In the genomic region with DNA sequence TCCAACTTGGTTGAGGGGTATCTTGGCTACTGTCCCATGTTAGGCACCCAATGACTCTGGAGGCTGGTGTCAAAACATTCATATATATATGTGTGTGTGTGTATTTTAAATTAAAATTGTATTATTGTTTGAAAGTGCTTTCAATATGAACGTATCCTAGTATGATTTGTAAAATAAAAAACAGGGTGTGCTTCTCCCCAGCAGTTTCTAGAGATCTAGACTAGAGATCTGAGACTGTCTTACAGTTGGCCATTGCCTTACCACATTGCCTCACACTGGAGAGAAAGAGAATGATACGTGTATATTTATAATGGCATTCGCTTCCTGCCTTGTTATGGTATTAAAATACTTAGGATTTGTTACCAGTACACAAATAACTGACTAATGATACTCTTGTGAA, we compare ENCODE assay signal across 8 cellular contexts. TPM values are rescaled to one million over a fixed set of nuclear protein-coding genes. Genes with fewer than 3 reads are reported as not detected.
DNase-seq lines count a peak whose midpoint lies in the region; ATAC-seq and TF ChIP-seq lines count a peak whose summit lies in the region.

No MANE protein-coding gene starts in this region.

- intact Hi-C loops in CD14-positive monocyte (cut with micrococcal nuclease): loop anchor here in 1 of 2 donors (5.0 kb wide), 2 partner anchors 35 to 55 kb away; a partner anchor contains a TSS
- intact Hi-C loops in HCT116 (cut with micrococcal nuclease): no loop called here
- intact Hi-C loops in PC-9 (cut with micrococcal nuclease; ENCODE audit: unreplicated experiment): loop anchor here (10.0 kb wide), 1 partner anchor 448 kb away; a partner anchor contains a TSS
- intact Hi-C loops in left colon (cut with DNase I, micrococcal nuclease): no loop called here

- POLR2A ChIA-PET in HCT116 (lab: Charles Lee) (interaction anchor here (0.8 to 1.8 kb wide), 4 partner anchors 15 to 73 kb away, joined by 3 to 9 read pairs (median 5); a partner anchor contains a TSS), PC-9 (lab: Charles Lee; ENCODE audit: unreplicated experiment) (no interaction called here)

- H4K20me1 ChIP-seq in HCT116 (ENCODE audit: insufficient read depth) (peaks cover 3% of the 10 kb centered on the region; the same call in 1 of the 2 replicates), PC-9 (ENCODE audit: insufficient read depth) (peaks cover 10% of the 10 kb centered on the region; the same call in 1 of the 2 replicates)

- peak overlapping the region in 3 of 7 donors; percentile 20 to 74 (median 55) for H3K27ac Mint-ChIP-seq in CD14-positive monocyte

- H3K27ac ChIP-seq in HCT116 (ENCODE audit: low read depth, low read length) (peak overlapping the region; percentile 94), PC-9 (peak overlapping the region; percentile 75)

- H3K27me3 ChIP-seq in HCT116 (ENCODE audit: insufficient read depth, low read length) (no peaks in the 10 kb centered on the region), PC-9 (ENCODE audit: insufficient read depth, low read depth) (no peaks in the 10 kb centered on the region)

- RAD21 ChIA-PET in HCT116 (lab: Charles Lee; ENCODE audit: low non-redundant PET in 1 of 2, low total read pairs in 2 of 2, uncharacterized antibody in 2 of 2, unreplicated experiment in 2 of 2): no interaction called here

- no TSS peak for BruUV-seq in HCT116 (replicated peaks; lab: Mats Ljungman, UMichigan)
- no TSS peak for BruUV-seq in PC-9 (replicated peaks; lab: Mats Ljungman, UMichigan)

- H3K4me1 ChIP-seq in HCT116 (ENCODE audit: control insufficient read depth in 1 of 2, insufficient read depth in 2 of 2, low read length in 2 of 2) (peaks cover 21 to 55% of the 10 kb centered on the region in 2 experiments), PC-9 (replicated peaks; ENCODE audit: insufficient read depth) (peaks cover 46% of the 10 kb centered on the region)

- ATAC-seq in HCT116 (peak; percentile 59), left colon (peak; percentile 59), GM21528 (IDR thresholded peaks at IDR 0.05; ENCODE audit: low FRiP score, unreplicated experiment) (no peak)

- H3K36me3 Mint-ChIP-seq in CD14-positive monocyte: peaks cover 18% of the 10 kb centered on the region in 2 donors

- H3K36me3 ChIP-seq in HCT116 (ENCODE audit: control insufficient read depth in 1 of 2, insufficient read depth in 2 of 2, low read length in 2 of 2) (peaks cover 10 to 24% of the 10 kb centered on the region in 2 experiments; a peak in 3 of 4 replicates), PC-9 (ENCODE audit: low read depth) (no peaks in the 10 kb centered on the region)

- DNase-seq in CD14-positive monocyte (ENCODE audit: low spot score) (no peak), HCT116 (ENCODE audit: low read depth, low spot score) (peak; percentile 43), PC-9 (no peak), cerebellar cortex (ENCODE audit: low spot score) (peak; percentile 82), left colon (no peak), superior temporal gyrus (ENCODE audit: extremely low spot score) (peak; percentile 40), NCI-H1417 treated with DMSO at 0.1 percent for 48 hours (lab: John Stamatoyannopoulos, UW) (no peak)

- CTCF ChIA-PET in HCT116 (lab: Charles Lee) (no interaction called here), PC-9 (lab: Charles Lee) (no interaction called here)

- peaks cover 61% of the 10 kb centered on the region for H3K79me2 ChIP-seq in HCT116 (ENCODE audit: insufficient read depth, low read length)
- H3K79me2 ChIP-seq in PC-9 (ENCODE audit: low read depth): peaks cover 60% of the 10 kb centered on the region

- H3K4me3 ChIP-seq in HCT116 (replicated peaks in 1 of 2; ENCODE audit: low read depth in 1 of 2, low read length in 2 of 2) (peak overlapping the region; percentile 83 to 90), PC-9 (peak overlapping the region; percentile 87)

- TF ChIP-seq RAD21 in HCT116 (IDR thresholded peaks at IDR 0.05; ENCODE audit: low read depth): no peak

- peak overlapping the region; percentile 93 for H3K9ac ChIP-seq in HCT116 (ENCODE audit: low read length)

- no peak for TF ChIP-seq POLR2A in HCT116 (IDR thresholded peaks at IDR 0.05; ENCODE audit: borderline replicate concordance, extremely low read depth, insufficient read depth, insufficient read length)

- H3K9me3 ChIP-seq in HCT116 (ENCODE audit: control insufficient read depth in 1 of 2, insufficient read depth in 1 of 2, low read depth in 1 of 2, low read length in 2 of 2) (no peaks in the 10 kb centered on the region), PC-9 (ENCODE audit: insufficient read depth, low read depth) (no peaks in the 10 kb centered on the region)

- peaks cover 27 to 39% (median 37%) of the 10 kb centered on the region in 3 donors for H3K27me3 Mint-ChIP-seq in CD14-positive monocyte (ENCODE audit: low read depth in 3 of 3)

- H2AFZ ChIP-seq in HCT116 (ENCODE audit: low read depth, low read length, poor library complexity, severe bottlenecking) (no peak overlapping the region), PC-9 (no peak overlapping the region)

- H3K9me2 ChIP-seq in HCT116 (ENCODE audit: insufficient read depth): no peaks in the 10 kb centered on the region
- no peaks in the 10 kb centered on the region for H3K9me2 ChIP-seq in PC-9 (ENCODE audit: insufficient read depth)

- peaks cover 32% of the 10 kb centered on the region for H3K4me1 Mint-ChIP-seq in CD14-positive monocyte

- H3K4me2 ChIP-seq in HCT116 (ENCODE audit: low read length) (peak overlapping the region; percentile 87), PC-9 (peak overlapping the region; percentile 95)

- TF ChIP-seq CTCF in CD14-positive monocyte (IDR thresholded peaks at IDR 0.05): no peak
- peak in 2 of 3 experiments; percentile 48 to 72; a peak in 4 of 6 replicates for TF ChIP-seq CTCF in HCT116 (IDR thresholded peaks at IDR 0.05 in 2 of 3, conservative IDR thresholded peaks at IDR 0.05 in 1 of 3; ENCODE audit: borderline replicate concordance in 1 of 3, insufficient read depth in 1 of 3, low read depth in 2 of 3, low read length in 2 of 3)
- TF ChIP-seq CTCF in PC-9 (conservative IDR thresholded peaks at IDR 0.05): no peak; the same call in 1 of the 2 replicates

- peak overlapping the region; percentile 84 to 86 for H3K4me3 Mint-ChIP-seq in CD14-positive monocyte

- peaks cover 25% of the 10 kb centered on the region for H3F3A ChIP-seq in PC-9 (ENCODE audit: insufficient read depth, low read depth)

- H3K9me3 Mint-ChIP-seq in CD14-positive monocyte: peaks cover 0 to 3% (median 0%) of the 10 kb centered on the region in 7 donors

TF ChIP-seq in HCT116, 20 proteins besides CTCF, POLR2A, EP300 and RAD21:
- TF ChIP-seq POLR2AphosphoS5 (IDR thresholded peaks at IDR 0.05; ENCODE audit: low read depth, low read length) (no peak), EZH2phosphoT487 (IDR thresholded peaks at IDR 0.05; ENCODE audit: borderline replicate concordance) (no peak), SRF (IDR thresholded peaks at IDR 0.05; ENCODE audit: low read depth) (no peak), ZFX (IDR thresholded peaks at IDR 0.05) (no peak), CBX3 (IDR thresholded peaks at IDR 0.05; ENCODE audit: low read depth) (no peak), ELF1 (IDR thresholded peaks at IDR 0.05; ENCODE audit: borderline replicate concordance, low read depth) (no peak), FOSL1 (IDR thresholded peaks at IDR 0.05; ENCODE audit: low read depth) (no peak), TCF7L2 (IDR thresholded peaks at IDR 0.05; ENCODE audit: borderline replicate concordance, extremely low read depth, insufficient read depth, insufficient read length) (no peak), CEBPB (IDR thresholded peaks at IDR 0.05; ENCODE audit: low read depth) (no peak), SP1 (IDR thresholded peaks at IDR 0.05; ENCODE audit: low read depth) (no peak), EGR1 (IDR thresholded peaks at IDR 0.05; ENCODE audit: low read depth) (no peak), SIN3A (IDR thresholded peaks at IDR 0.05; ENCODE audit: low read depth) (no peak)
- TF ChIP-seq, protein P1, sequence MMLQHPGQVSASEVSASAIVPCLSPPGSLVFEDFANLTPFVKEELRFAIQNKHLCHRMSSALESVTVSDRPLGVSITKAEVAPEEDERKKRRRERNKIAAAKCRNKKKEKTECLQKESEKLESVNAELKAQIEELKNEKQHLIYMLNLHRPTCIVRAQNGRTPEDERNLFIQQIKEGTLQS (IDR thresholded peaks at IDR 0.05): no peak
- TF ChIP-seq, protein P2, sequence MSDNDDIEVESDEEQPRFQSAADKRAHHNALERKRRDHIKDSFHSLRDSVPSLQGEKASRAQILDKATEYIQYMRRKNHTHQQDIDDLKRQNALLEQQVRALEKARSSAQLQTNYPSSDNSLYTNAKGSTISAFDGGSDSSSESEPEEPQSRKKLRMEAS (IDR thresholded peaks at IDR 0.05): no peak
- TF ChIP-seq, protein P3, sequence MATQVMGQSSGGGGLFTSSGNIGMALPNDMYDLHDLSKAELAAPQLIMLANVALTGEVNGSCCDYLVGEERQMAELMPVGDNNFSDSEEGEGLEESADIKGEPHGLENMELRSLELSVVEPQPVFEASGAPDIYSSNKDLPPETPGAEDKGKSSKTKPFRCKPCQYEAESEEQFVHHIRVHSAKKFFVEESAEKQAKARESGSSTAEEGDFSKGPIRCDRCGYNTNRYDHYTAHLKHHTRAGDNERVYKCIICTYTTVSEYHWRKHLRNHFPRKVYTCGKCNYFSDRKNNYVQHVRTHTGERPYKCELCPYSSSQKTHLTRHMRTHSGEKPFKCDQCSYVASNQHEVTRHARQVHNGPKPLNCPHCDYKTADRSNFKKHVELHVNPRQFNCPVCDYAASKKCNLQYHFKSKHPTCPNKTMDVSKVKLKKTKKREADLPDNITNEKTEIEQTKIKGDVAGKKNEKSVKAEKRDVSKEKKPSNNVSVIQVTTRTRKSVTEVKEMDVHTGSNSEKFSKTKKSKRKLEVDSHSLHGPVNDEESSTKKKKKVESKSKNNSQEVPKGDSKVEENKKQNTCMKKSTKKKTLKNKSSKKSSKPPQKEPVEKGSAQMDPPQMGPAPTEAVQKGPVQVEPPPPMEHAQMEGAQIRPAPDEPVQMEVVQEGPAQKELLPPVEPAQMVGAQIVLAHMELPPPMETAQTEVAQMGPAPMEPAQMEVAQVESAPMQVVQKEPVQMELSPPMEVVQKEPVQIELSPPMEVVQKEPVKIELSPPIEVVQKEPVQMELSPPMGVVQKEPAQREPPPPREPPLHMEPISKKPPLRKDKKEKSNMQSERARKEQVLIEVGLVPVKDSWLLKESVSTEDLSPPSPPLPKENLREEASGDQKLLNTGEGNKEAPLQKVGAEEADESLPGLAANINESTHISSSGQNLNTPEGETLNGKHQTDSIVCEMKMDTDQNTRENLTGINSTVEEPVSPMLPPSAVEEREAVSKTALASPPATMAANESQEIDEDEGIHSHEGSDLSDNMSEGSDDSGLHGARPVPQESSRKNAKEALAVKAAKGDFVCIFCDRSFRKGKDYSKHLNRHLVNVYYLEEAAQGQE (IDR thresholded peaks at IDR 0.05; ENCODE audit: low read depth): no peak

RNA-seq across cellular contexts. Expression of a gene that starts 1.2 kb away (rescaled TPM):
- 1 to 10 TPM; 1.0 to 2.8 TPM for polyA plus RNA-seq in CD14-positive monocyte
- total RNA-seq in HCT116 (2021; ENCODE audit: unreplicated experiment) (57.0 TPM), PC-9 (2021) (62.7 and 75.7 TPM in 2 replicates), left colon (10 to 100 TPM; 26.4 to 26.9 TPM)
- 51.9 and 56.4 TPM in 2 replicates for polyA plus RNA-seq in HCT116 (2012)

RNA-seq across cellular contexts. Expression of a gene that starts 55.6 kb away (rescaled TPM):
- polyA plus RNA-seq in CD14-positive monocyte: 1 to 10 TPM; 6.7 to 7.2 TPM
- 220 TPM for total RNA-seq in HCT116 (2021; ENCODE audit: unreplicated experiment)
- polyA plus RNA-seq in HCT116 (2012): 94.9 and 112 TPM in 2 replicates
- 81.4 and 94.1 TPM in 2 replicates for total RNA-seq in PC-9 (2021)
- 10 to 100 TPM; 92.8 to 97.0 TPM for total RNA-seq in left colon

Comparison
In these comparisons a context has a peak if more than half of its experiments do, and no peak if none do; other contexts are left out.
1. DNase-seq: peak in HCT116 (single experiment), cerebellar cortex (single experiment) and superior temporal gyrus (single experiment); none in CD14-positive monocyte (single experiment), PC-9 (0 of 2), left colon (0 of 2) and NCI-H1417 treated with DMSO at 0.1 percent for 48 hours (single experiment).
2. CTCF ChIP-seq: peak in HCT116 (2 of 3); none in CD14-positive monocyte (single experiment) and PC-9 (single experiment).